ENCODE assay signal across 9 cellular contexts in the genomic region with DNA sequence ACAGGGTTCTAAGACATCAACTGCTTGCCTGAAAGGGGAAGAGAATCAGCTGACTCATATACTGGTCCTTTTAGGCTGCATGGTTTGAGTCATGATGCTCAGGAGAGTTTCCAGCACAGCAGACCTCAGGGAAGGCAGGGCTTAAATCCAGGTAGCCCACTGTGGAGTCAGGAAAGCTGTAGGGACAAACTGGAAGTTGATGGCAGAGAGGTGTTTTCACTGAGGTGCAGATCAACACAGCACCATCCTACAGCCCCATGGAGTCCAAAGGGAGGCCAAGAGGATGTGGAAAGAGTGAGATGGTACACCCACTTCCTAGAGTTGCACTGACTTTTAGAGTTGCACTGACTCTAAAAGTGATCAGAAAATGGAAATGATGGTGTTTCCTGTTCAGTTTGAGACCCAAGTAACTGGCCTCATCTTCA.
A peak's percentile ranks its signal among the peaks of the same experiment; 100 is the strongest.
DNase-seq lines count a peak whose midpoint lies in the region; ATAC-seq lines count a peak whose summit lies in the region.
"Had no signal": no experiment of that assay in that cellular context is flagged by ENCODE, and none has a peak within 500 bp of the region (broad histone marks: within the 10 kb centered on the region; RNA-seq: fewer than 3 reads in every experiment).

No MANE protein-coding gene starts in this region.

- ATAC-seq in GM19467 (IDR thresholded peaks at IDR 0.05; ENCODE audit: unreplicated experiment), result peak; percentile 48
- peak; percentile 48 for ATAC-seq in HG03558 (IDR thresholded peaks at IDR 0.05; ENCODE audit: extremely low read depth, unreplicated experiment)

- H3K27ac ChIP-seq in cingulate gyrus (ENCODE audit: low read depth, low read length), result peak overlapping the region; percentile 91

- intact Hi-C loops in cardiac septum (cut with DNase I), result no loop called here

- DNase-seq in AG08395 (ENCODE audit: low spot score) (peak; percentile 43), NCI-H526 (lab: John Stamatoyannopoulos, UW) (no peak), cardiac septum (ENCODE audit: low spot score) (no peak), hepatic stellate cell (ENCODE audit: low spot score) (no peak), middle frontal gyrus (ENCODE audit: extremely low spot score, low spot score) (no peak)
- DNase-seq: upper lobe of left lung had no signal
